ENCODE assay signal across 8 cellular contexts in the genomic region with DNA sequence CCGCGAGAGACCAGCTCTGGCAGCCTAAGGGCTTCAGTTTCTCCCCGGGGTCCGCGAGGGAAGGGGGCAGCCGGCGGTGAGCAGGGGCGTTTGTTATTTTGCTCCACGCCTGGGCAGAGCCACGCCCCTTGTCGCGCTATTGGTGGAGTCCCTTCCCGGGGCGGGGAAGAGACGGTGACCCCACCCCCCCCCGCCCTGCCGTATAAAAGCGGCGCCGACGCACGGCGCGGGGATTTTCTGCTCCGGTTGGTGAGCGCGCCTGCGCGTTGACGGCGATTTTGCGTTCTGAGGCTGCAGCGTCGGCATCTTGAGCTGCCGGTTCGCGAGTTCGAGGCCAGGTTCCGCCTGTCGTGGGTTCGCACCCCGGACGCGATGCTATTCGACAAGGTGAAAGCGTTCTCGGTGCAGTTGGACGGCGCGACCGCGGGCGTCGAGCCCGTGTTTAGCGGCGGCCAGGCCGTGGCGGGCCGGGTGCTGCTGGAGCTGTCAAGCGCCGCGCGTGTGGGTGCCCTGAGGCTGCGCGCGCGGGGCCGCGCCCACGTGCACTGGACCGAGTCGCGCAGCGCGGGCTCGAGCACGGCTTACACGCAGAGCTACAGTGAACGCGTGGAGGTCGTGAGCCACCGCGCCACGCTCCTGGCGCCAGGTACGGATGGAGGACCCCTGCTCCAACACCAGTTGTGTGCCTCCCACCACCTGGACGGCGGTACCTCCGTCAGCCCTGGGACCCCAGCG. TPM values are rescaled to one million over a fixed set of nuclear protein-coding genes. Genes with fewer than 3 reads are reported as not detected.
DNase-seq lines count a peak whose midpoint lies in the region; ATAC-seq and TF ChIP-seq lines count a peak whose summit lies in the region.

Gene ARRDC2, plus strand, starts transcription at position 232 of the 735 bp plus-strand sequence. Its CDS starts 141 bp downstream, at position 373.

- no peak within 1 kb of the TSS for H4K91ac ChIP-seq in trophoblast cell (ENCODE audit: low read depth, low read length)

- no peaks in the 10 kb centered on the region for H3K27me3 ChIP-seq in adrenal gland
- H3K27me3 ChIP-seq in heart left ventricle, result no peaks in the 10 kb centered on the region
- H3K27me3 ChIP-seq in trophoblast cell (ENCODE audit: insufficient read depth, low read length), result no peaks in the 10 kb centered on the region
- H3K27me3 ChIP-seq in thyroid gland, result no peaks in the 10 kb centered on the region

- H3K4me3 ChIP-seq in adrenal gland, result peak within 1 kb of the TSS in 3 of 4 donors; percentile 4 to 62 (median 30)
- peak within 1 kb of the TSS; percentile 47 to 84 (median 61) for H3K4me3 ChIP-seq in heart left ventricle
- peak within 1 kb of the TSS; percentile 56 for H3K4me3 ChIP-seq in trophoblast cell (ENCODE audit: low read depth, low read length)
- H3K4me3 ChIP-seq in thyroid gland (replicated peaks in 1 of 3), result peak within 1 kb of the TSS; percentile 10 to 58 (median 39)

- no peaks in the 10 kb centered on the region for H3K79me1 ChIP-seq in trophoblast cell (ENCODE audit: low read length)

- no peaks in the 10 kb centered on the region for H3K79me2 ChIP-seq in trophoblast cell (ENCODE audit: control insufficient read depth, insufficient read depth, low read length, poor library complexity)

- intact Hi-C loops in adrenal gland (cut with DNase I) (loop anchor here (1.0 to 2.0 kb wide), 2 partner anchors 50 to 51 kb away; no protein-coding TSS in a partner anchor), heart left ventricle (cut with DNase I) (loop anchor here (1.0 to 10.0 kb wide), 3 partner anchors 50 to 244 kb away; partner anchors contain the start of gene PIK3R2 (in 1 of the 10)), thyroid gland (cut with DNase I) (loop anchor here (2.0 to 10.0 kb wide), 2 partner anchors 51 to 147 kb away; partner anchors contain the start of gene PIK3R2)

- no peak within 1 kb of the TSS for H2BK5ac ChIP-seq in trophoblast cell (ENCODE audit: low read depth, low read length, poor library complexity)

- no peak within 1 kb of the TSS for H4K12ac ChIP-seq in trophoblast cell (ENCODE audit: low read depth, low read length)

- no peaks in the 10 kb centered on the region for H3K9me3 ChIP-seq in adrenal gland (replicated peaks in 1 of 3)
- no peaks in the 10 kb centered on the region for H3K9me3 ChIP-seq in heart left ventricle
- H3K9me3 ChIP-seq in trophoblast cell (ENCODE audit: insufficient read depth, low read depth, low read length), result no peaks in the 10 kb centered on the region
- no peaks in the 10 kb centered on the region for H3K9me3 ChIP-seq in thyroid gland

- peak within 1 kb of the TSS; percentile 62 for H4K8ac ChIP-seq in trophoblast cell (ENCODE audit: low read depth, low read length)

- peak within 1 kb of the TSS in 4 of 5 donors; percentile 71 to 85 (median 84) for H3K27ac ChIP-seq in adrenal gland
- peak within 1 kb of the TSS; percentile 79 to 93 (median 86) for H3K27ac ChIP-seq in heart left ventricle
- H3K27ac ChIP-seq in trophoblast cell (ENCODE audit: low read depth, low read length), result no peak within 1 kb of the TSS
- H3K27ac ChIP-seq in thyroid gland, result peak within 1 kb of the TSS; percentile 91 to 93 (median 92)

- H3K23ac ChIP-seq in trophoblast cell (ENCODE audit: low read length), result no peak within 1 kb of the TSS

- no peak within 1 kb of the TSS for H2BK120ac ChIP-seq in trophoblast cell (ENCODE audit: insufficient read depth, low read length, poor library complexity)

- no peak within 1 kb of the TSS for H2BK12ac ChIP-seq in trophoblast cell (ENCODE audit: low read length)

- peak within 1 kb of the TSS; percentile 89 for H3K4me2 ChIP-seq in trophoblast cell (ENCODE audit: low read length)

- H3K18ac ChIP-seq in trophoblast cell (ENCODE audit: low read length), result no peak within 1 kb of the TSS

- H3K36me3 ChIP-seq in adrenal gland (replicated peaks in 1 of 2), result peaks cover 0 to 26% of the 10 kb centered on the region in 2 donors
- H3K36me3 ChIP-seq in heart left ventricle, result peaks cover 0 to 47% (median 41%) of the 10 kb centered on the region in 9 donors
- H3K36me3 ChIP-seq in trophoblast cell (ENCODE audit: control insufficient read depth in 1 of 2, insufficient read depth in 2 of 2, low read length in 2 of 2), result peaks cover 0 to 6% of the 10 kb centered on the region in 2 experiments
- peaks cover 36 to 39% of the 10 kb centered on the region in 2 donors for H3K36me3 ChIP-seq in thyroid gland

- peak; percentile 100 for DNase-seq in 8988T
- peak; percentile 99 for DNase-seq in GM19238 (ENCODE audit: insufficient read length, low spot score)
- DNase-seq in Kasumi-1 (lab: John Stamatoyannopoulos, UW), result peak; percentile 74 to 81
- DNase-seq in T-helper 1 cell, result peak; percentile 81 to 94 (median 87)
- DNase-seq in adrenal gland, result peak; percentile 89 to 93 (median 91)
- peak; percentile 93 to 96 (median 94) for DNase-seq in heart left ventricle
- DNase-seq in trophoblast cell, result peak; percentile 84 to 93
- DNase-seq in thyroid gland, result peak; percentile 89 to 90

- no peak within 1 kb of the TSS for H3K4ac ChIP-seq in trophoblast cell (ENCODE audit: low read depth, low read length)

- peak within 1 kb of the TSS; percentile 16 for H3K14ac ChIP-seq in trophoblast cell (ENCODE audit: low read length)

- H2AK5ac ChIP-seq in trophoblast cell (ENCODE audit: low read length), result no peak within 1 kb of the TSS

- 13 to 32% (median 19%) methylated on average over 16 to 91 of the region's 91 CpGs for WGBS in adrenal gland, 4 donors
- WGBS in heart left ventricle, 4 donors, result 14 to 39% (median 27%) methylated on average over 16 to 91 of the region's 91 CpGs
- no CpG with 5 or more reads among the region's 91 CpGs for WGBS in trophoblast cell (ENCODE audit: extremely low coverage, insufficient coverage, insufficient read length)
- 0 to 45% methylated on average over 1 to 20 of the region's 91 CpGs for WGBS in thyroid gland, 2 donors

- peak; percentile 88 to 96 (median 92) for ATAC-seq in heart left ventricle

- H2AFZ ChIP-seq in trophoblast cell (ENCODE audit: insufficient read depth, low read length, poor library complexity), result peak within 1 kb of the TSS; percentile 85

- TF ChIP-seq POLR2A in adrenal gland (IDR thresholded peaks at IDR 0.05), result peak in 1 of 2 donors; percentile 36
- TF ChIP-seq POLR2A in heart left ventricle (IDR thresholded peaks at IDR 0.05), result peak; percentile 33 to 77
- peak in 1 of 2 donors; percentile 66 for TF ChIP-seq POLR2A in thyroid gland (IDR thresholded peaks at IDR 0.05)

- TF ChIP-seq CTCF in adrenal gland (IDR thresholded peaks at IDR 0.05) (no peak), heart left ventricle (IDR thresholded peaks at IDR 0.05) (no peak), thyroid gland (IDR thresholded peaks at IDR 0.05) (no peak)

- peaks cover 0 to 9% of the 10 kb centered on the region in 2 donors for H3K4me1 ChIP-seq in adrenal gland (replicated peaks in 1 of 2)
- H3K4me1 ChIP-seq in heart left ventricle, result peaks cover 0 to 43% (median 18%) of the 10 kb centered on the region in 12 donors
- H3K4me1 ChIP-seq in trophoblast cell (ENCODE audit: control insufficient read depth in 1 of 2, insufficient read depth in 2 of 2, low read length in 2 of 2), result peaks cover 11 to 13% of the 10 kb centered on the region in 2 experiments
- H3K4me1 ChIP-seq in thyroid gland, result peaks cover 0 to 20% of the 10 kb centered on the region in 2 donors

- no peak within 1 kb of the TSS for H3K9ac ChIP-seq in trophoblast cell (ENCODE audit: low read length)

RNA-seq across cellular contexts. Expression of gene ARRDC2, which starts in this region (rescaled TPM):
- 10 to 100 TPM in 7 of 8 donors, 1 to 10 TPM in 1; 4.7 to 27.4 (median 17.3) TPM for total RNA-seq in adrenal gland
- polyA plus RNA-seq in adrenal gland, result 10 to 100 TPM in 2 of 3 donors, 1 to 10 TPM in 1; 2.7 to 54.3 (median 20.8) TPM
- 10 to 100 TPM in 4 of 9 donors, 1 to 10 TPM in 5; 5.8 to 35.5 (median 9.9) TPM for total RNA-seq in heart left ventricle
- polyA plus RNA-seq in heart left ventricle, result 10 to 100 TPM; 14.9 to 26.1 TPM
- 1.5 TPM in 2 replicates for polyA plus RNA-seq in trophoblast cell (2013)
- total RNA-seq in thyroid gland, result 100 to 1,000 TPM in 2 of 4 donors, 10 to 100 TPM in 2; 51.1 to 120 (median 82.8) TPM
